ENCODE assay signal across 15 cellular contexts in the genomic region with DNA sequence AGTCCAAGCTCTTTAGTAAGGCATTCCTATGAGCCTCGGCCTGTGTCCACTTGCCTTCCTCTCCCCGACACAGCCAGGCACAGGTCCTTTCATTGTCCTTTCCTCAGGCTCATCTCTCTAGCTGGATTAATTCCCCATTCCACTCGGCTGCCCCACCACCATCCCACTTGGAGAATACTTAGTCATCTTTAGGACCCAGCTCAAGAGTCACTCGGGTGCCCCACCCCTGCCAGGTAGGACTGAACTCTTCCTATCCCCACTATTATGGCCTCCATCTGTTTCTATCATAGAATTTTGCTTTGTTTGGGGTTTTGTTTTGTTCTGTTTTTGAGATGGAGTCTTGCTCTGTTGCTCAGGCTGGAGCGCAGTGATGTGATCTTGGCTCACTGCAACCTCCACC. TPM values are rescaled to one million over a fixed set of nuclear protein-coding genes. Genes with fewer than 3 reads are reported as not detected.
A peak's percentile ranks its signal among the peaks of the same experiment; 100 is the strongest.
DNase-seq lines count a peak whose midpoint lies in the region; ATAC-seq and TF ChIP-seq lines count a peak whose summit lies in the region.
"Had no signal": no experiment of that assay in that cellular context is flagged by ENCODE, and none has a peak within 500 bp of the region (broad histone marks: within the 10 kb centered on the region; RNA-seq: fewer than 3 reads in every experiment).

No MANE protein-coding gene starts in this region.

- TF ChIP-seq CTCF in endodermal cell (conservative IDR thresholded peaks at IDR 0.05) (no peak), neural progenitor cell (IDR thresholded peaks at IDR 0.05) (no peak), upper lobe of right lung (IDR thresholded peaks at IDR 0.05) (no peak), OCI-LY7 (conservative IDR thresholded peaks at IDR 0.05; ENCODE audit: low read length) (no peak), PC-3 (conservative IDR thresholded peaks at IDR 0.05; ENCODE audit: low read depth, low read length) (no peak)

- peaks cover 5% of the 10 kb centered on the region for H3K4me1 ChIP-seq in endodermal cell (ENCODE audit: control insufficient read depth, insufficient read depth, low read length)
- no peaks in the 10 kb centered on the region for H3K4me1 ChIP-seq in neural progenitor cell
- H3K4me1 ChIP-seq in upper lobe of right lung = no peaks in the 10 kb centered on the region
- no peaks in the 10 kb centered on the region for H3K4me1 ChIP-seq in OCI-LY7 (ENCODE audit: insufficient read depth, low read length, poor library complexity, severe bottlenecking)
- H3K4me1 ChIP-seq in PC-3 (ENCODE audit: insufficient read depth, low read length) = no peaks in the 10 kb centered on the region

- no peak overlapping the region for H3K4me3 Mint-ChIP-seq in endodermal cell
- H3K4me3 Mint-ChIP-seq in neural progenitor cell = no peak overlapping the region
- no peak overlapping the region for H3K4me3 Mint-ChIP-seq in activated T-cell treated with anti-CD3 and anti-CD28 coated beads, Interleukin-2, amount 50 U/mL, for 4 hours
- H3K4me3 Mint-ChIP-seq: CD4-positive, alpha-beta memory T cell; GM23338; H9; HFFc6 had no signal

- H3K36me3 ChIP-seq in endodermal cell (ENCODE audit: control insufficient read depth, insufficient read depth, low read length) (no peaks in the 10 kb centered on the region), neural progenitor cell (no peaks in the 10 kb centered on the region), upper lobe of right lung (no peaks in the 10 kb centered on the region), OCI-LY7 (ENCODE audit: insufficient read depth, low read length) (no peaks in the 10 kb centered on the region), PC-3 (ENCODE audit: low read depth, low read length) (no peaks in the 10 kb centered on the region)

- no peaks in the 10 kb centered on the region for H3K27me3 Mint-ChIP-seq in endodermal cell (ENCODE audit: insufficient read depth)
- peaks cover 18% of the 10 kb centered on the region for H3K27me3 Mint-ChIP-seq in neural progenitor cell (ENCODE audit: insufficient read depth, low read depth)
- H3K27me3 Mint-ChIP-seq in activated T-cell treated with anti-CD3 and anti-CD28 coated beads, Interleukin-2, amount 50 U/mL, for 4 hours (ENCODE audit: low read depth) = no peaks in the 10 kb centered on the region
- H3K27me3 Mint-ChIP-seq: CD4-positive, alpha-beta memory T cell had no signal

- ATAC-seq in upper lobe of right lung = peak; percentile 60
- no peak for ATAC-seq in PC-3
- no peak for ATAC-seq in activated T-cell treated with anti-CD3 and anti-CD28 coated beads, Interleukin-2, amount 50 U/mL, for 4 hours
- ATAC-seq: GM23338, HCT116 had no signal

- BruUV-seq in OCI-LY7 (replicated peaks; lab: Mats Ljungman, UMichigan) (no TSS peak), PC-3 (replicated peaks; lab: Mats Ljungman, UMichigan) (no TSS peak)

- no peak overlapping the region for H3K4me3 ChIP-seq in endodermal cell (ENCODE audit: low read length)
- no peak overlapping the region for H3K4me3 ChIP-seq in neural progenitor cell
- no peak overlapping the region for H3K4me3 ChIP-seq in upper lobe of right lung
- no peak overlapping the region for H3K4me3 ChIP-seq in OCI-LY7 (ENCODE audit: low read depth, low read length, poor library complexity, severe bottlenecking)
- no peak overlapping the region for H3K4me3 ChIP-seq in PC-3 (ENCODE audit: low read length)
- H3K4me3 ChIP-seq: GM23338 had no signal

- H3K27ac ChIP-seq in endodermal cell (ENCODE audit: low read depth, low read length) (no peak overlapping the region), neural progenitor cell (no peak overlapping the region), upper lobe of right lung (no peak overlapping the region), OCI-LY7 (ENCODE audit: low read depth, low read length, poor library complexity, severe bottlenecking) (no peak overlapping the region), PC-3 (ENCODE audit: low read length) (no peak overlapping the region)

- H3K79me2 ChIP-seq in neural progenitor cell (ENCODE audit: low read depth) (no peaks in the 10 kb centered on the region), OCI-LY7 (ENCODE audit: insufficient read depth, low read depth, low read length) (no peaks in the 10 kb centered on the region), PC-3 (ENCODE audit: low read length) (no peaks in the 10 kb centered on the region)

- no peaks in the 10 kb centered on the region for H3K9me3 ChIP-seq in endodermal cell (ENCODE audit: control insufficient read depth, low read length)
- H3K9me3 ChIP-seq in neural progenitor cell (ENCODE audit: low read depth) = no peaks in the 10 kb centered on the region
- H3K9me3 ChIP-seq in upper lobe of right lung = no peaks in the 10 kb centered on the region
- H3K9me3 ChIP-seq in OCI-LY7 (ENCODE audit: low read length) = no peaks in the 10 kb centered on the region
- no peaks in the 10 kb centered on the region for H3K9me3 ChIP-seq in PC-3 (ENCODE audit: low read length)

- H3K9ac ChIP-seq in endodermal cell (ENCODE audit: extremely low read depth, low read length, poor library complexity, severe bottlenecking) (no peak overlapping the region), neural progenitor cell (no peak overlapping the region), PC-3 (ENCODE audit: low read length) (no peak overlapping the region)

- peak overlapping the region; percentile 26 for H3K27ac Mint-ChIP-seq in endodermal cell
- H3K27ac Mint-ChIP-seq in neural progenitor cell = peak overlapping the region; percentile 90
- H3K27ac Mint-ChIP-seq: GM23338, H9, HFFc6 had no signal

- H2AFZ ChIP-seq in neural progenitor cell (replicated peaks) = no peak overlapping the region
- H2AFZ ChIP-seq in OCI-LY7 (ENCODE audit: low read length) = no peak overlapping the region
- H2AFZ ChIP-seq in PC-3 (ENCODE audit: low read length) = no peak overlapping the region
- H2AFZ ChIP-seq: GM23338 had no signal

- H3F3A ChIP-seq in neural progenitor cell (ENCODE audit: low read depth) (no peaks in the 10 kb centered on the region), PC-3 (ENCODE audit: low read length, unreplicated experiment) (no peaks in the 10 kb centered on the region)

- DNase-seq in endodermal cell = no peak
- DNase-seq in neural progenitor cell (ENCODE audit: low spot score) = no peak
- DNase-seq in upper lobe of right lung = peak; percentile 71
- no peak for DNase-seq in OCI-LY7 (ENCODE audit: low spot score)
- DNase-seq in PC-3 = no peak
- DNase-seq in activated T-cell treated with anti-CD3 and anti-CD28 coated beads, Interleukin-2, amount 50 U/mL, for 4 hours = no peak
- DNase-seq: C1 segment of cervical spinal cord; CD4-positive, alpha-beta memory T cell; COR-L47; DMS153; DND-41; H9; HFFc6 had no signal

- H3K9me3 Mint-ChIP-seq in endodermal cell (no peaks in the 10 kb centered on the region), neural progenitor cell (no peaks in the 10 kb centered on the region)
- H3K9me3 Mint-ChIP-seq in activated T-cell treated with anti-CD3 and anti-CD28 coated beads, Interleukin-2, amount 50 U/mL, for 4 hours = no peaks in the 10 kb centered on the region
- H3K9me3 Mint-ChIP-seq: CD4-positive, alpha-beta memory T cell; GM23338; H9; HFFc6 had no signal

- WGBS in endodermal cell (ENCODE audit: insufficient coverage in 1 of 2, insufficient read length in 1 of 2), 2 experiments = 86 to 90% methylated on average over 3 to 5 of the region's 5 CpGs

- no peak overlapping the region for H3K4me2 ChIP-seq in neural progenitor cell
- no peak overlapping the region for H3K4me2 ChIP-seq in OCI-LY7 (ENCODE audit: low read length)
- H3K4me2 ChIP-seq in PC-3 (ENCODE audit: low read length) = no peak overlapping the region
- H3K4me2 ChIP-seq: GM23338 had no signal

- H3K9me2 ChIP-seq in OCI-LY7 (ENCODE audit: insufficient read depth, low read length) = no peaks in the 10 kb centered on the region
- H3K9me2 ChIP-seq in PC-3 (replicated peaks; ENCODE audit: low read length) = no peaks in the 10 kb centered on the region

- POLR2A ChIA-PET in OCI-LY7 (lab: Charles Lee) = interaction anchor here (0.6 to 0.8 kb wide), 2 partner anchors 8 to 10 kb away, joined by 6 to 7 read pairs; no protein-coding TSS in a partner anchor
- POLR2A ChIA-PET in PC-3 (lab: Charles Lee; ENCODE audit: unreplicated experiment) = no interaction called here

- intact Hi-C loops in upper lobe of right lung (cut with DNase I) = no loop called here
- intact Hi-C loops in OCI-LY7 (cut with micrococcal nuclease; ENCODE audit: unreplicated experiment) = no loop called here
- intact Hi-C loops in PC-3 (cut with micrococcal nuclease) = no loop called here

- H3K4me1 Mint-ChIP-seq in endodermal cell = peaks cover 19% of the 10 kb centered on the region
- peaks cover 17% of the 10 kb centered on the region for H3K4me1 Mint-ChIP-seq in neural progenitor cell
- no peaks in the 10 kb centered on the region for H3K4me1 Mint-ChIP-seq in activated T-cell treated with anti-CD3 and anti-CD28 coated beads, Interleukin-2, amount 50 U/mL, for 4 hours (ENCODE audit: low read depth)
- H3K4me1 Mint-ChIP-seq: CD4-positive, alpha-beta memory T cell; GM23338 had no signal

- H3K27me3 ChIP-seq in endodermal cell (ENCODE audit: control insufficient read depth, insufficient read depth, low read length, poor library complexity, severe bottlenecking) (no peaks in the 10 kb centered on the region), neural progenitor cell (no peaks in the 10 kb centered on the region), upper lobe of right lung (no peaks in the 10 kb centered on the region), PC-3 (ENCODE audit: low read length) (no peaks in the 10 kb centered on the region)

- CTCF ChIA-PET in OCI-LY7 (lab: Charles Lee; ENCODE audit: unreplicated experiment) (no interaction called here), PC-3 (lab: Charles Lee) (no interaction called here)

- no peaks in the 10 kb centered on the region for H4K20me1 ChIP-seq in neural progenitor cell (ENCODE audit: low read depth)
- no peaks in the 10 kb centered on the region for H4K20me1 ChIP-seq in OCI-LY7 (ENCODE audit: insufficient read depth, low read length)
- no peaks in the 10 kb centered on the region for H4K20me1 ChIP-seq in PC-3 (ENCODE audit: low read length)

- H3K36me3 Mint-ChIP-seq in endodermal cell (ENCODE audit: low read depth) (no peaks in the 10 kb centered on the region), neural progenitor cell (no peaks in the 10 kb centered on the region)
- no peaks in the 10 kb centered on the region for H3K36me3 Mint-ChIP-seq in activated T-cell treated with anti-CD3 and anti-CD28 coated beads, Interleukin-2, amount 50 U/mL, for 4 hours (ENCODE audit: insufficient read depth)
- H3K36me3 Mint-ChIP-seq: CD4-positive, alpha-beta memory T cell had no signal

RNA-seq across cellular contexts. Expression of gene ATP2B4, which starts 45.9 kb away (rescaled TPM):
- total RNA-seq in endodermal cell = 10 to 100 TPM; 34.9 to 60.0 TPM
- polyA plus RNA-seq in endodermal cell (2013, experiment 1 of 2) = 67.4 TPM
- 64.6 TPM for polyA plus RNA-seq in endodermal cell (2013, experiment 2 of 2)
- 39.6 and 39.8 TPM in 2 replicates for total RNA-seq in neural progenitor cell (ENCODE audit: low replicate concordance)
- total RNA-seq in upper lobe of right lung = 93.8 TPM
- 7.5 and 8.5 TPM in 2 replicates for total RNA-seq in OCI-LY7 (2014; rRNA removed; shearing (Covaris generic))
- 16.6 and 16.7 TPM in 2 replicates for total RNA-seq in OCI-LY7 (2022)
- total RNA-seq in PC-3 (2014; rRNA removed) = 32.7 and 49.5 TPM in 2 replicates
- 10 to 100 TPM in 2 of 3 donors, 1 to 10 TPM in 1; 6.1 to 17.0 (median 12.1) TPM for total RNA-seq in activated T-cell treated with anti-CD3 and anti-CD28 coated beads, Interleukin-2, amount 50 U/mL, for 4 hours
